9 cellular contexts compared by ENCODE assay signal in the genomic region with DNA sequence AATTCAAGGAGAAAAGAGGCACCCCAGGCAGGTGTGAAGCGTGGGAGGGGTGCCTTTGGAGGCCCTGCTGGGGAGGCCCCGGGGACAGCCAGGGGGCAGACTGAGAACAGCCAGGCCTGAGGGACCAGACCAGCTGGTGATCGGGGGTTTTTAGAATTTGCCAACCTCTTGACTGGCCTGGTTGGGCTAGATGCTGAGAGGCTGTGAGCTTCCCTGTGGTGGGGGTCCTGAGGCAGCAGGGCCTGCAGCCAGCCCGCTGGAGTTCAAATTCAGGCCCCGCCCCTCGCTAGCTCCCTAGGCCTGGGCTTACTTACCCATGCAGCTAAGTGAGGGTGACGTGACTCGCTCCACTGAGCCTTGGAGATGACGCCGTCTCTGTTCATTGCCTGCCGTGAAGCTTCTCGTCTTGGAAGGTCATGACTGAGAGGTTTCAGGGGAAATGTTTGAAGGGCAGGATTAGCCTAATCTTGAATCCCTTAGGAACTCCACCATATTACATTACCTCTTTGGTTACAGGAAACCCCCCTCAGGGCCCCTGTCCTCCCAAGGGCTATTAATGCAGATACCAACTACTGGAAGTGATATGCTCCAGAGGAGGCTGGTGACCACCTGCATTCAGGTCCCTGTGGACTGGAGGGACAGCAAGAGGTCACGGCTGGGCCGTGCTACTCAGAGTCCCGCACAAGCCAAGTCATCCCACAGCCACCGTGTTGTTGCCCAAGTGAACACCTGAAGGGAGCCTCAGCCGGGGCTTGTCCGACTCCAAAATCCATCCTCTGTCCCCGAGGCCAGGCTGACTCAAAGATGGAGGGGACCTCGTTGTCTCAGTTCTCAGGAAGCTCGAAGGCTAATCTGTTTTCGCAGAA.
DNase-seq lines count a peak whose midpoint lies in the region; ATAC-seq and TF ChIP-seq lines count a peak whose summit lies in the region.
"Had no signal": no experiment of that assay in that cellular context is flagged by ENCODE, and none has a peak within 500 bp of the region (broad histone marks: within the 10 kb centered on the region; RNA-seq: fewer than 3 reads in every experiment).

No MANE protein-coding gene starts in this region.

- DNase-seq in GM13976 (ENCODE audit: low spot score) (peak; percentile 85), germinal center (ENCODE audit: low spot score) (peak; percentile 82), dedifferentiated amniotic fluid mesenchymal stem cell (ENCODE audit: extremely low spot score) (no peak), HuH-7.5 (ENCODE audit: low spot score) (no peak), T1000 (lab: John Stamatoyannopoulos, UW) (no peak), medulla oblongata (ENCODE audit: extremely low spot score) (no peak)
- DNase-seq: cortex of kidney had no signal

- ATAC-seq in GM21360 (IDR thresholded peaks at IDR 0.05; ENCODE audit: unreplicated experiment): peak; percentile 49
- peak; percentile 40 for ATAC-seq in HG03139 (IDR thresholded peaks at IDR 0.05; ENCODE audit: unreplicated experiment)

- peak; percentile 24 for TF ChIP-seq CTCF in GM13976 (IDR thresholded peaks at IDR 0.05; ENCODE audit: borderline replicate concordance, control extremely low read depth, extremely low read depth, insufficient read depth, missing control alignments)

- in situ Hi-C loops in GM13976 (cut with MboI; ENCODE audit: low sequenced_read_pairs, unreplicated experiment): no loop called here

Comparison
In these comparisons a context has a peak if more than half of its experiments do, and no peak if none do; other contexts are left out.
1. DNase-seq: peak in GM13976 (single experiment) and germinal center (single experiment); none in dedifferentiated amniotic fluid mesenchymal stem cell (single experiment), HuH-7.5 (single experiment), T1000 (single experiment) and medulla oblongata (single experiment).